Comparison of ENCODE assay signal across 8 cellular contexts in the genomic region with DNA sequence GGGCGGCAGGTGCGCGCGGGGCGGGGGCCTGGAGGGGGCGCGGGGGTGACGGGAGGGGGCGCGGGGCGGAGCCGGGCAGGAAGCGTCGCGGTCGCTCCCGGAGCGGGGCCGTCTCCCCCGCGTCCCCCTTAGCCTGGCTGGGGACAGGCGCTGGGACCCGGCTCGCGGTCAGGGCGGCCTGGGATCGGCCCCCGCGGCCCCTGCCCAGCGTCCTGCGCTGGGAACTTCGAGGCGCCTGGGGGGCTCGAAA.
DNase-seq lines count a peak whose midpoint lies in the region; ATAC-seq, FAIRE-seq and TF ChIP-seq lines count a peak whose summit lies in the region.
"Had no signal": no experiment of that assay in that cellular context is flagged by ENCODE, and none has a peak within 500 bp of the region (broad histone marks: within the 10 kb centered on the region; RNA-seq: fewer than 3 reads in every experiment).

No MANE protein-coding gene starts in this region.

- TF ChIP-seq EP300 in K562 (IDR thresholded peaks at IDR 0.05; ENCODE audit: low read length) (no peak), tibial nerve (IDR thresholded peaks at IDR 0.05) (no peak)

- TF ChIP-seq POLR2A in K562 (conservative IDR thresholded peaks at IDR 0.05) = no peak
- TF ChIP-seq POLR2A in tibial nerve (IDR thresholded peaks at IDR 0.05) = no peak

- H3K27ac ChIP-seq in HEK293 (ENCODE audit: extremely low read depth, low read depth, low read length) = no peak overlapping the region
- H3K27ac ChIP-seq in K562 (ENCODE audit: extremely low read depth, low read depth, low read length) = no peak overlapping the region
- H3K27ac ChIP-seq in lower lobe of right lung = no peak overlapping the region
- no peak overlapping the region for H3K27ac ChIP-seq in tibial nerve

- in situ Hi-C loops in K562 (cut with MboI) = no loop called here

- peaks cover 28 to 89% of the 10 kb centered on the region in 2 experiments for H3K27me3 ChIP-seq in K562 (ENCODE audit: control insufficient read depth in 2 of 2, insufficient read depth in 2 of 2, low read length in 2 of 2)
- H3K27me3 ChIP-seq in lower lobe of right lung (ENCODE audit: low read depth) = peaks cover 22% of the 10 kb centered on the region
- H3K27me3 ChIP-seq in tibial nerve = peaks cover 0 to 72% of the 10 kb centered on the region in 2 donors

- no peak for TF ChIP-seq RAD21 in K562 (CRISPR knock-in tag; conservative IDR thresholded peaks at IDR 0.05 in 1 of 2, IDR thresholded peaks at IDR 0.05 in 1 of 2)

- no peaks in the 10 kb centered on the region for H3K79me2 ChIP-seq in K562 (ENCODE audit: control insufficient read depth, insufficient read depth, low read length)

- H3K4me3 ChIP-seq in HEK293 (ENCODE audit: low read depth, low read length) = peak overlapping the region; percentile 48
- H3K4me3 ChIP-seq in K562 = no peak overlapping the region
- peak overlapping the region; percentile 52 for H3K4me3 ChIP-seq in lower lobe of right lung
- H3K4me3 ChIP-seq in tibial nerve = peak overlapping the region in 3 of 4 donors; percentile 25 to 53 (median 32)

- H3K36me3 ChIP-seq in HEK293 (ENCODE audit: control insufficient read depth in 2 of 2, insufficient read depth in 1 of 2, low read length in 2 of 2) (no peaks in the 10 kb centered on the region), K562 (ENCODE audit: control insufficient read depth, insufficient read depth, low read length) (no peaks in the 10 kb centered on the region), lower lobe of right lung (no peaks in the 10 kb centered on the region), tibial nerve (no peaks in the 10 kb centered on the region)

- DNase-seq in K562 (ENCODE audit: extremely low read depth in 1 of 4, low spot score in 3 of 4) (no peak), lower lobe of right lung (no peak), tibial nerve (ENCODE audit: low spot score in 2 of 2) (no peak), cortex of kidney (lab: John Stamatoyannopoulos, UW) (no peak), NCI-H2196 treated with DMSO at 0.1 percent for 48 hours (lab: John Stamatoyannopoulos, UW; ENCODE audit: unreplicated experiment) (no peak)
- DNase-seq in activated naive CD4-positive, alpha-beta T cell treated with anti-CD3 and anti-CD28 coated beads, Interleukin-2, amount 50 U/mL, for 16 hours = no peak
- DNase-seq: NCI-H2029 treated with DMSO at 0.1 percent for 48 hours had no signal

- TF ChIP-seq CTCF in HEK293 (tag by site-specific recombination; IDR thresholded peaks at IDR 0.05) (no peak), K562 (IDR thresholded peaks at IDR 0.05 in 2 of 3, conservative IDR thresholded peaks at IDR 0.05 in 1 of 3; ENCODE audit: insufficient read depth in 2 of 3, low read depth in 1 of 3, low read length in 3 of 3) (no peak), lower lobe of right lung (IDR thresholded peaks at IDR 0.05) (no peak), tibial nerve (IDR thresholded peaks at IDR 0.05) (no peak)

- H3K4me1 ChIP-seq in HEK293 (ENCODE audit: control insufficient read depth, insufficient read depth, low read length) = peaks cover 2% of the 10 kb centered on the region; the same call in 1 of the 2 replicates
- peaks cover 0 to 47% of the 10 kb centered on the region in 2 experiments; a peak in 2 of 5 replicates for H3K4me1 ChIP-seq in K562 (replicated peaks in 1 of 2; ENCODE audit: control insufficient read depth in 2 of 2, insufficient read depth in 2 of 2, low read length in 2 of 2)
- peaks cover 28% of the 10 kb centered on the region for H3K4me1 ChIP-seq in lower lobe of right lung
- H3K4me1 ChIP-seq in tibial nerve = peaks cover 0 to 30% (median 15%) of the 10 kb centered on the region in 4 donors

- no peaks in the 10 kb centered on the region for H3K9me3 ChIP-seq in HEK293 (ENCODE audit: control insufficient read depth, insufficient read depth, low read depth, low read length)
- no peaks in the 10 kb centered on the region for H3K9me3 ChIP-seq in K562 (replicated peaks; ENCODE audit: control insufficient read depth, insufficient read depth, low read depth, low read length)
- no peaks in the 10 kb centered on the region for H3K9me3 ChIP-seq in lower lobe of right lung
- H3K9me3 ChIP-seq in tibial nerve = no peaks in the 10 kb centered on the region

- H3K4me2 ChIP-seq in K562 (ENCODE audit: insufficient read depth, low read length) = no peak overlapping the region; the same call in 1 of the 2 replicates

- FAIRE-seq in K562 (lab: Jason Lieb, UNC) = no peak

- H3K9ac ChIP-seq in K562 (ENCODE audit: insufficient read depth in 1 of 2, low read depth in 2 of 2, low read length in 2 of 2) = no peak overlapping the region

- H3K9me1 ChIP-seq in K562 (ENCODE audit: control insufficient read depth, insufficient read depth, low read length) = no peaks in the 10 kb centered on the region

- no CpG with 5 or more reads among the region's 34 CpGs for WGBS in K562 (ENCODE audit: insufficient coverage, low coverage, missing lambda C conversion rate)
- 0 to 1% methylated on average over 12 to 32 of the region's 34 CpGs for WGBS in tibial nerve, 2 donors

- intact Hi-C loops in K562 (cut with micrococcal nuclease) = no loop called here
- intact Hi-C loops in lower lobe of right lung (cut with DNase I) = no loop called here

- H4K20me1 ChIP-seq in K562 (replicated peaks; ENCODE audit: control insufficient read depth, insufficient read depth, low read length) = peaks cover 7% of the 10 kb centered on the region; the same call in 1 of the 2 replicates

- BruUV-seq in K562 (replicated peaks; lab: Mats Ljungman, UMichigan) = no TSS peak

- CTCF ChIA-PET in HEK293 (lab: Yijun Ruan, JAX) (interaction anchor here (0.8 kb wide), 1 partner anchor 20 kb away, joined by 3 read pairs; no protein-coding TSS in a partner anchor), K562 (lab: Yijun Ruan, JAX; ENCODE audit: low intra/inter-chr PET ratio) (interaction anchor here (0.6 kb wide), 1 partner anchor 52 kb away, joined by 3 read pairs; no protein-coding TSS in a partner anchor)

- POLR2A ChIA-PET in HEK293 (lab: Yijun Ruan, JAX) = no interaction called here
- POLR2A ChIA-PET in K562 (lab: Yijun Ruan, JAX) = interaction anchor here (0.5 kb wide), 1 partner anchor 12 kb away, joined by 4 read pairs; no protein-coding TSS in a partner anchor

- H2AFZ ChIP-seq in K562 (ENCODE audit: low read depth, low read length) = no peak overlapping the region

- ATAC-seq in K562 (peak; percentile 59), lower lobe of right lung (no peak)

TF ChIP-seq in HEK293, 187 proteins besides CTCF, POLR2A, EP300 and RAD21:
- TF ChIP-seq ZNF777 (tag by site-specific recombination; IDR thresholded peaks at IDR 0.05; ENCODE audit: borderline replicate concordance) (no peak), ZNF335 (tag by site-specific recombination; conservative IDR thresholded peaks at IDR 0.05) (0 out of 2 replicates have a peak, but pooled peaks have one; percentile 22)
- TF ChIP-seq, protein P1, sequence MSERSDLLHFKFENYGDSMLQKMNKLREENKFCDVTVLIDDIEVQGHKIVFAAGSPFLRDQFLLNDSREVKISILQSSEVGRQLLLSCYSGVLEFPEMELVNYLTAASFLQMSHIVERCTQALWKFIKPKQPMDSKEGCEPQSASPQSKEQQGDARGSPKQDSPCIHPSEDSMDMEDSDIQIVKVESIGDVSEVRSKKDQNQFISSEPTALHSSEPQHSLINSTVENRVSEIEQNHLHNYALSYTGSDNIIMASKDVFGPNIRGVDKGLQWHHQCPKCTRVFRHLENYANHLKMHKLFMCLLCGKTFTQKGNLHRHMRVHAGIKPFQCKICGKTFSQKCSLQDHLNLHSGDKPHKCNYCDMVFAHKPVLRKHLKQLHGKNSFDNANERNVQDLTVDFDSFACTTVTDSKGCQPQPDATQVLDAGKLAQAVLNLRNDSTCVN (tag by site-specific recombination; optimal IDR thresholded peaks at IDR 0.05) = peak; percentile 42

TF ChIP-seq in K562, 482 proteins besides CTCF, POLR2A, EP300 and RAD21:
- TF ChIP-seq ZNF431 (CRISPR knock-in tag; IDR thresholded peaks at IDR 0.05) = no peak
- no peak for TF ChIP-seq TAF15 (IDR thresholded peaks at IDR 0.05; ENCODE audit: low read depth, low read length)
- TF ChIP-seq, protein P2, sequence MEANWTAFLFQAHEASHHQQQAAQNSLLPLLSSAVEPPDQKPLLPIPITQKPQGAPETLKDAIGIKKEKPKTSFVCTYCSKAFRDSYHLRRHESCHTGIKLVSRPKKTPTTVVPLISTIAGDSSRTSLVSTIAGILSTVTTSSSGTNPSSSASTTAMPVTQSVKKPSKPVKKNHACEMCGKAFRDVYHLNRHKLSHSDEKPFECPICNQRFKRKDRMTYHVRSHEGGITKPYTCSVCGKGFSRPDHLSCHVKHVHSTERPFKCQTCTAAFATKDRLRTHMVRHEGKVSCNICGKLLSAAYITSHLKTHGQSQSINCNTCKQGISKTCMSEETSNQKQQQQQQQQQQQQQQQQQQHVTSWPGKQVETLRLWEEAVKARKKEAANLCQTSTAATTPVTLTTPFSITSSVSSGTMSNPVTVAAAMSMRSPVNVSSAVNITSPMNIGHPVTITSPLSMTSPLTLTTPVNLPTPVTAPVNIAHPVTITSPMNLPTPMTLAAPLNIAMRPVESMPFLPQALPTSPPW (CRISPR knock-in tag; IDR thresholded peaks at IDR 0.05) = peak; percentile 21; the same call in 1 of the 2 replicates
- TF ChIP-seq ELF1 (tag; IDR thresholded peaks at IDR 0.05) = no peak
- no peak for TF ChIP-seq SP1 (CRISPR knock-in tag; IDR thresholded peaks at IDR 0.05)
TF ChIP-seq in K562: peak in this region for 1.
